In genomic region chr21:41359289-41359688, GRCh38 we compare ENCODE assay signal across 1 cellular context.
TF ChIP-seq lines count a peak whose summit lies in the region.

No MANE protein-coding gene starts in this region.

TF ChIP-seq in GM23338, 12 proteins besides CTCF, POLR2A, EP300 and RAD21 (continued from another document):
- TF ChIP-seq ZNF462 (CRISPR knock-in tag; IDR thresholded peaks at IDR 0.05): no peak
- no peak for TF ChIP-seq ZNF331 (CRISPR knock-in tag; IDR thresholded peaks at IDR 0.05; ENCODE audit: low read depth)
- TF ChIP-seq POLR2AphosphoS5 (IDR thresholded peaks at IDR 0.05; ENCODE audit: low read depth): no peak
- TF ChIP-seq NANOG (IDR thresholded peaks at IDR 0.05; ENCODE audit: borderline replicate concordance): no peak
- no peak for TF ChIP-seq EZH2phosphoT487 (IDR thresholded peaks at IDR 0.05; ENCODE audit: unreplicated experiment)
- TF ChIP-seq STAT1 (IDR thresholded peaks at IDR 0.05; ENCODE audit: unreplicated experiment): no peak
- TF ChIP-seq CREB1 (CRISPR knock-in tag; IDR thresholded peaks at IDR 0.05; ENCODE audit: low read depth): no peak
- no peak for TF ChIP-seq ETS1 (IDR thresholded peaks at IDR 0.05)
- TF ChIP-seq ZNF114 (CRISPR knock-in tag; IDR thresholded peaks at IDR 0.05): no peak
- no peak for TF ChIP-seq JUNB (IDR thresholded peaks at IDR 0.05; ENCODE audit: unreplicated experiment)
